7 cellular contexts compared by ENCODE assay signal in the genomic region with DNA sequence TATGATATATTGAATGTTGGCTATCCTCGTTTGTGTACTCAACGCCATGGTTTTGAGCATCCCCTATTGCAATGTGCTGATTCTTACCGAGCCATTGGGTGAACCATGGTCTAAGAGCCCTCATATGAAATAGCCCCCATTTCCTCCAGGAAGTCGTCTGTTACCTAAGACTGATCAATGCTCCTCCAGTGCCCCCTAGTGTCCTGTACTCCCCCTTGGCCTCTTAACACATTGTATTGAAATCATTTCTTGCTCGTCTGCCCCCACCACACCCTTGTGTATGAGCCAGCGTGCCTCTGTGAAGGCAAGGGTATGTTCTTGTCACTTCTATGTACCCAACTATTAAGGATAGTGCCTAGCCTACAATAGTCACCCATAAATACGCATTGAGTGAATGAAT. TPM values are rescaled to one million over a fixed set of nuclear protein-coding genes. Genes with fewer than 3 reads are reported as not detected.
DNase-seq lines count a peak whose midpoint lies in the region; ATAC-seq, FAIRE-seq and TF ChIP-seq lines count a peak whose summit lies in the region.

No MANE protein-coding gene starts in this region.

- H3K9me3 ChIP-seq in HAP-1: no peaks in the 10 kb centered on the region
- H3K9me3 ChIP-seq in naive thymus-derived CD4-positive, alpha-beta T cell (ENCODE audit: control insufficient read depth in 2 of 3, low read length in 3 of 3): no peaks in the 10 kb centered on the region

- H3K27me3 Mint-ChIP-seq in naive thymus-derived CD4-positive, alpha-beta T cell: peaks cover 0 to 20% (median 12%) of the 10 kb centered on the region in 5 donors

- DNase-seq in GM06990 (ENCODE audit: extremely low read depth, insufficient read length) (peak; percentile 29), HAP-1 (ENCODE audit: low spot score in 2 of 2) (peak; percentile 74 to 87), NCI-H1092 treated with DMSO at 0.1 percent for 48 hours (lab: John Stamatoyannopoulos, UW) (peak; percentile 64), choroid plexus epithelial cell (ENCODE audit: low read depth) (peak; percentile 74), urothelium cell line (ENCODE audit: low spot score) (peak; percentile 25)
- DNase-seq in naive thymus-derived CD4-positive, alpha-beta T cell: peak in 8 of 9 donors; percentile 23 to 57 (median 46)

- H3K9me3 Mint-ChIP-seq in naive thymus-derived CD4-positive, alpha-beta T cell: peaks cover 0 to 5% (median 0%) of the 10 kb centered on the region in 11 donors

- peak; percentile 86 for ATAC-seq in naive thymus-derived CD4-positive, alpha-beta T cell

- no peaks in the 10 kb centered on the region for H3K36me3 Mint-ChIP-seq in naive thymus-derived CD4-positive, alpha-beta T cell

- H3K4me3 ChIP-seq in GM06990 (replicated peaks; ENCODE audit: low read depth, low read length) (no peak overlapping the region), HAP-1 (no peak overlapping the region), choroid plexus epithelial cell (ENCODE audit: low read depth, low read length) (no peak overlapping the region)
- no peak overlapping the region for H3K4me3 ChIP-seq in naive thymus-derived CD4-positive, alpha-beta T cell (ENCODE audit: low read length)

- no peaks in the 10 kb centered on the region; the same call in 1 of the 2 replicates for H3K27me3 ChIP-seq in GM06990 (replicated peaks; ENCODE audit: control insufficient read depth, insufficient read depth, low read length)
- H3K27me3 ChIP-seq in HAP-1 (ENCODE audit: low read depth): no peaks in the 10 kb centered on the region
- no peaks in the 10 kb centered on the region for H3K27me3 ChIP-seq in naive thymus-derived CD4-positive, alpha-beta T cell (ENCODE audit: control insufficient read depth in 2 of 2, insufficient read depth in 2 of 2, low read length in 2 of 2)

- FAIRE-seq in urothelium cell line (lab: Jason Lieb, UNC): no peak

- H3K36me3 ChIP-seq in GM06990 (ENCODE audit: control insufficient read depth, insufficient read depth, low read length): no peaks in the 10 kb centered on the region
- H3K36me3 ChIP-seq in HAP-1 (replicated peaks): no peaks in the 10 kb centered on the region
- no peaks in the 10 kb centered on the region for H3K36me3 ChIP-seq in naive thymus-derived CD4-positive, alpha-beta T cell (ENCODE audit: control insufficient read depth in 2 of 3, insufficient read depth in 3 of 3, low read length in 3 of 3)

- in situ Hi-C loops in HAP-1 (cut with MboI; ENCODE audit: low sequenced_read_pairs): loop anchor here (25.0 kb wide), 1 partner anchor 291 kb away; no protein-coding TSS in a partner anchor

- H3K4me1 ChIP-seq in HAP-1: no peaks in the 10 kb centered on the region
- H3K4me1 ChIP-seq in naive thymus-derived CD4-positive, alpha-beta T cell (ENCODE audit: control insufficient read depth in 2 of 2, insufficient read depth in 2 of 2, low read length in 2 of 2): no peaks in the 10 kb centered on the region

- H3K4me3 Mint-ChIP-seq in naive thymus-derived CD4-positive, alpha-beta T cell: no peak overlapping the region

- TF ChIP-seq CTCF in GM06990 (IDR thresholded peaks at IDR 0.05; ENCODE audit: insufficient read depth, low read length, poor library complexity, severe bottlenecking) (peak; percentile 69), VCaP (conservative IDR thresholded peaks at IDR 0.05) (peak; percentile 41; the same call in 1 of the 2 replicates), choroid plexus epithelial cell (conservative IDR thresholded peaks at IDR 0.05; ENCODE audit: low read depth, low read length) (peak; percentile 75)

- CTCF ChIA-PET in naive thymus-derived CD4-positive, alpha-beta T cell (lab: Charles Lee): no interaction called here

- intact Hi-C loops in naive thymus-derived CD4-positive, alpha-beta T cell (cut with micrococcal nuclease): loop anchor here (1.0 to 5.0 kb wide), 4 partner anchors 186 to 1748 kb away; no protein-coding TSS in a partner anchor

- peaks cover 0 to 8% (median 0%) of the 10 kb centered on the region in 7 donors for H3K4me1 Mint-ChIP-seq in naive thymus-derived CD4-positive, alpha-beta T cell

- peak overlapping the region in 1 of 9 donors; percentile 22 for H3K27ac Mint-ChIP-seq in naive thymus-derived CD4-positive, alpha-beta T cell

- POLR2A ChIA-PET in naive thymus-derived CD4-positive, alpha-beta T cell (lab: Charles Lee): no interaction called here

- H3K27ac ChIP-seq in VCaP: no peak overlapping the region
- no peak overlapping the region for H3K27ac ChIP-seq in naive thymus-derived CD4-positive, alpha-beta T cell (ENCODE audit: low read depth, low read length)

RNA-seq across cellular contexts. Expression of gene SLC35B4, which starts 11.2 kb away (rescaled TPM):
- 10 to 100 TPM in 4 of 5 experiments, 1 to 10 TPM in 1; 9.8 to 19.2 (median 12.2) TPM for total RNA-seq in naive thymus-derived CD4-positive, alpha-beta T cell
- 10 to 100 TPM in 1 of 2 donors, 1 to 10 TPM in 1; 10.0 to 14.7 TPM for polyA plus RNA-seq in naive thymus-derived CD4-positive, alpha-beta T cell

Comparison
In these comparisons a context has a peak if more than half of its experiments do, and no peak if none do; other contexts are left out.
1. DNase-seq: peak in every context shown above with its lines; median percentile 80 in HAP-1; 74 in choroid plexus epithelial cell; 64 in NCI-H1092 treated with DMSO at 0.1 percent for 48 hours; 46 in naive thymus-derived CD4-positive, alpha-beta T cell; 29 in GM06990; 25 in urothelium cell line.